Comparison of ENCODE assay signal across 1 cellular context in the genomic region with DNA sequence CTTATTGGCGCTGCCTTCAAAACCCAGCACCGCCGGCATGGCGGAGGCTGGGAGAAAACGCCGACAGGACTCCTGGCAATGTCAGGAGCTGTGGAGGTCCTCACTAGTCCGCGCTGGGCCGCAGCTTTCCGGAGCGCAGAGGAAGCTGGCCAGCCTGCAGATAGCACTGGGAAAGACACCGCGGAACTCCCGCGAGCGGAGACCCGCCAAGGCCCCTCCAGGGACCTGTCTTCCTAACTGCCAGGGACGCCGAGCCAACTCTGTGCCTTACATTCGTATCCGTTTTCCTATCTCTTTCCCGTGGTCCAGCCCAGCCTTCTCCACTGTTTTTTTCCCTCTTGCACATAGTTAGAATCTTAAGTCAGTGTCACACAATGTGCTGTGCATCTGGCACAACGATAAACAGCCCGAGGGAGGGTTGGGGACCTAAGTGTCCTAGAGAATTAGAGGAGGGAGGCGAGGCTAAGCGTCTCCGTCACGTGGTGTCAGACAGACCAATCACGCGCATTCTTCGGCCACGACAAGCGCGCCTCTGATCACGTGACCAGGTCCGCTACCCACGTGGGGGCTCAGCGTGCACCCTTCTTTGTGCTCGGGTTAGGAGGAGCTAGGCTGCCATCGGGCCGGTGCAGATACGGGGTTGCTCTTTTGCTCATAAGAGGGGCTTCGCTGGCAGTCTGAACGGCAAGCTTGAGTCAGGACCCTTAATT.
TF ChIP-seq lines count a peak whose summit lies in the region.

A gene (plus strand): TSS at position 582 of the 710 bp plus-strand sequence. CDS start 420 bp downstream, outside the sequence.
A gene (minus strand): TSS at position 168 of the 710 bp plus-strand sequence. CDS start 129 bp downstream, at position 39.

TF ChIP-seq in HEK293, 187 proteins besides CTCF, POLR2A, EP300 and RAD21 (continued from another document):
- TF ChIP-seq, protein P1, sequence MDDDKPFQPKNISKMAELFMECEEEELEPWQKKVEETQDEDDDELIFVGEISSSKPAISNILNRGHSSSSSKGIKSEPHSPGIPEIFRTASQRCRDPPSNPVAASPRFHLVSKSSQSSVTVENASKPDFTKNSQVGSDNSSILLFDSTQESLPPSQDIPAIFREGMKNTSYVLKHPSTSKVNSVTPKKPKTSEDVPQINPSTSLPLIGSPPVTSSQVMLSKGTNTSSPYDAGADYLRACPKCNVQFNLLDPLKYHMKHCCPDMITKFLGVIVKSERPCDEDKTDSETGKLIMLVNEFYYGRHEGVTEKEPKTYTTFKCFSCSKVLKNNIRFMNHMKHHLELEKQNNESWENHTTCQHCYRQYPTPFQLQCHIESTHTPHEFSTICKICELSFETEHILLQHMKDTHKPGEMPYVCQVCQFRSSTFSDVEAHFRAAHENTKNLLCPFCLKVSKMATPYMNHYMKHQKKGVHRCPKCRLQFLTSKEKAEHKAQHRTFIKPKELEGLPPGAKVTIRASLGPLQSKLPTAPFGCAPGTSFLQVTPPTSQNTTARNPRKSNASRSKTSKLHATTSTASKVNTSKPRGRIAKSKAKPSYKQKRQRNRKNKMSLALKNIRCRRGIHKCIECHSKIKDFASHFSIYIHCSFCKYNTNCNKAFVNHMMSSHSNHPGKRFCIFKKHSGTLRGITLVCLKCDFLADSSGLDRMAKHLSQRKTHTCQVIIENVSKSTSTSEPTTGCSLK (tag by site-specific recombination; IDR thresholded peaks at IDR 0.05) = no peak
- TF ChIP-seq, protein P2, sequence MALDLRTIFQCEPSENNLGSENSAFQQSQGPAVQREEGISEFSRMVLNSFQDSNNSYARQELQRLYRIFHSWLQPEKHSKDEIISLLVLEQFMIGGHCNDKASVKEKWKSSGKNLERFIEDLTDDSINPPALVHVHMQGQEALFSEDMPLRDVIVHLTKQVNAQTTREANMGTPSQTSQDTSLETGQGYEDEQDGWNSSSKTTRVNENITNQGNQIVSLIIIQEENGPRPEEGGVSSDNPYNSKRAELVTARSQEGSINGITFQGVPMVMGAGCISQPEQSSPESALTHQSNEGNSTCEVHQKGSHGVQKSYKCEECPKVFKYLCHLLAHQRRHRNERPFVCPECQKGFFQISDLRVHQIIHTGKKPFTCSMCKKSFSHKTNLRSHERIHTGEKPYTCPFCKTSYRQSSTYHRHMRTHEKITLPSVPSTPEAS (tag by site-specific recombination; IDR thresholded peaks at IDR 0.05) = no peak
- TF ChIP-seq ZNF426 (tag by site-specific recombination; IDR thresholded peaks at IDR 0.05) (no peak), ZNF16 (tag by site-specific recombination; IDR thresholded peaks at IDR 0.05; ENCODE audit: low read depth) (no peak), ZNF48 (tag by site-specific recombination; IDR thresholded peaks at IDR 0.05) (no peak), ZNF146 (tag by site-specific recombination; IDR thresholded peaks at IDR 0.05) (no peak)
- TF ChIP-seq, protein P3, sequence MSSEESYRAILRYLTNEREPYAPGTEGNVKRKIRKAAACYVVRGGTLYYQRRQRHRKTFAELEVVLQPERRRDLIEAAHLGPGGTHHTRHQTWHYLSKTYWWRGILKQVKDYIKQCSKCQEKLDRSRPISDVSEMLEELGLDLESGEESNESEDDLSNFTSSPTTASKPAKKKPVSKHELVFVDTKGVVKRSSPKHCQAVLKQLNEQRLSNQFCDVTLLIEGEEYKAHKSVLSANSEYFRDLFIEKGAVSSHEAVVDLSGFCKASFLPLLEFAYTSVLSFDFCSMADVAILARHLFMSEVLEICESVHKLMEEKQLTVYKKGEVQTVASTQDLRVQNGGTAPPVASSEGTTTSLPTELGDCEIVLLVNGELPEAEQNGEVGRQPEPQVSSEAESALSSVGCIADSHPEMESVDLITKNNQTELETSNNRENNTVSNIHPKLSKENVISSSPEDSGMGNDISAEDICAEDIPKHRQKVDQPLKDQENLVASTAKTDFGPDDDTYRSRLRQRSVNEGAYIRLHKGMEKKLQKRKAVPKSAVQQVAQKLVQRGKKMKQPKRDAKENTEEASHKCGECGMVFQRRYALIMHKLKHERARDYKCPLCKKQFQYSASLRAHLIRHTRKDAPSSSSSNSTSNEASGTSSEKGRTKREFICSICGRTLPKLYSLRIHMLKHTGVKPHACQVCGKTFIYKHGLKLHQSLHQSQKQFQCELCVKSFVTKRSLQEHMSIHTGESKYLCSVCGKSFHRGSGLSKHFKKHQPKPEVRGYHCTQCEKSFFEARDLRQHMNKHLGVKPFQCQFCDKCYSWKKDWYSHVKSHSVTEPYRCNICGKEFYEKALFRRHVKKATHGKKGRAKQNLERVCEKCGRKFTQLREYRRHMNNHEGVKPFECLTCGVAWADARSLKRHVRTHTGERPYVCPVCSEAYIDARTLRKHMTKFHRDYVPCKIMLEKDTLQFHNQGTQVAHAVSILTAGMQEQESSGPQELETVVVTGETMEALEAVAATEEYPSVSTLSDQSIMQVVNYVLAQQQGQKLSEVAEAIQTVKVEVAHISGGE (tag by site-specific recombination; conservative IDR thresholded peaks at IDR 0.05; ENCODE audit: low read depth) = peak; percentile 98
